ENCODE assay signal across 1 cellular context in genomic region chr11:66112041-66112491, GRCh38.
TF ChIP-seq lines count a peak whose summit lies in the region.

No MANE protein-coding gene starts in this region.

TF ChIP-seq in K562, 482 proteins besides CTCF, POLR2A, EP300 and RAD21 (continues in another document):
- TF ChIP-seq NRF1 (conservative IDR thresholded peaks at IDR 0.05 in 1 of 2, IDR thresholded peaks at IDR 0.05 in 1 of 2) (peak; percentile 33 to 36; a peak in 2 of 4 replicates), RBM17 (IDR thresholded peaks at IDR 0.05; ENCODE audit: borderline replicate concordance, low read depth, low read length) (no peak), ZNF280A (IDR thresholded peaks at IDR 0.05; ENCODE audit: low read depth, partially characterized antibody) (no peak), ATF6 (CRISPR knock-in tag; IDR thresholded peaks at IDR 0.05) (no peak), HDGF (IDR thresholded peaks at IDR 0.05) (0 out of 2 replicates have a peak, but pooled peaks have one; percentile 23), PREB (CRISPR knock-in tag; IDR thresholded peaks at IDR 0.05) (no peak), TBL1XR1 (IDR thresholded peaks at IDR 0.05; ENCODE audit: low read length in 2 of 2) (no peak), ZBTB8A (IDR thresholded peaks at IDR 0.05; ENCODE audit: partially characterized antibody) (no peak), SPI1 (IDR thresholded peaks at IDR 0.05; ENCODE audit: borderline replicate concordance, low read depth, low read length) (no peak), SMC3 (conservative IDR thresholded peaks at IDR 0.05; ENCODE audit: insufficient read depth, low read depth, low read length) (no peak), DLX4 (CRISPR knock-in tag; IDR thresholded peaks at IDR 0.05) (no peak), RB1 (IDR thresholded peaks at IDR 0.05; ENCODE audit: low read depth) (no peak), EHMT2 (IDR thresholded peaks at IDR 0.05) (no peak), FUS (optimal IDR thresholded peaks at IDR 0.05; ENCODE audit: low read depth, low read length) (no peak), ZNF830 (CRISPR knock-in tag; IDR thresholded peaks at IDR 0.05) (no peak), FOXP1 (CRISPR knock-in tag; IDR thresholded peaks at IDR 0.05) (no peak), ARID1B (IDR thresholded peaks at IDR 0.05) (no peak), E2F6 (IDR thresholded peaks at IDR 0.05; ENCODE audit: borderline replicate concordance in 1 of 2, extremely low read depth in 1 of 2, insufficient read depth in 1 of 2, insufficient read length in 1 of 2, low read depth in 1 of 2, low read length in 1 of 2, poor library complexity in 1 of 2, severe bottlenecking in 1 of 2) (peak in 1 of 2 experiments; percentile 37), IRF1 (CRISPR knock-in tag; IDR thresholded peaks at IDR 0.05; ENCODE audit: borderline replicate concordance) (no peak), GATAD2B (IDR thresholded peaks at IDR 0.05; ENCODE audit: borderline replicate concordance) (no peak), IRF9 (tag; IDR thresholded peaks at IDR 0.05) (no peak), FOXA1 (IDR thresholded peaks at IDR 0.05; ENCODE audit: borderline replicate concordance) (no peak), ZNF324 (CRISPR knock-in tag; IDR thresholded peaks at IDR 0.05) (no peak), HMG20A (CRISPR knock-in tag; conservative IDR thresholded peaks at IDR 0.05) (no peak), PTBP1 (IDR thresholded peaks at IDR 0.05; ENCODE audit: low read depth, low read length) (no peak), TOE1 (IDR thresholded peaks at IDR 0.05; ENCODE audit: borderline replicate concordance) (no peak), TOE1 (CRISPR knock-in tag; IDR thresholded peaks at IDR 0.05; ENCODE audit: borderline replicate concordance, low read depth) (no peak), L3MBTL2 (IDR thresholded peaks at IDR 0.05) (peak; percentile 89), ETS2 (tag; IDR thresholded peaks at IDR 0.05; ENCODE audit: borderline replicate concordance, poor library complexity, severe bottlenecking) (no peak), ZFP36 (IDR thresholded peaks at IDR 0.05; ENCODE audit: low read depth, low read length, partially characterized antibody) (peak; percentile 64), MAFK (IDR thresholded peaks at IDR 0.05; ENCODE audit: low read length) (no peak), MEIS2 (IDR thresholded peaks at IDR 0.05; ENCODE audit: partially characterized antibody) (peak; percentile 6), CREB3 (tag; conservative IDR thresholded peaks at IDR 0.05; ENCODE audit: low read depth) (no peak), KLF16 (IDR thresholded peaks at IDR 0.05) (no peak), FOXK2 (conservative IDR thresholded peaks at IDR 0.05 in 1 of 2, IDR thresholded peaks at IDR 0.05 in 1 of 2; ENCODE audit: low read depth in 2 of 2) (no peak), ZNF384 (IDR thresholded peaks at IDR 0.05; ENCODE audit: low read depth, low read length) (no peak), ZNF197 (CRISPR knock-in tag; IDR thresholded peaks at IDR 0.05; ENCODE audit: low read depth) (no peak), PCBP2 (IDR thresholded peaks at IDR 0.05; ENCODE audit: low read depth, low read length, poor library complexity, severe bottlenecking) (no peak), PML (IDR thresholded peaks at IDR 0.05; ENCODE audit: low read length) (no peak), HDAC3 (IDR thresholded peaks at IDR 0.05; ENCODE audit: borderline replicate concordance, partially characterized antibody) (no peak), MLX (CRISPR knock-in tag; conservative IDR thresholded peaks at IDR 0.05) (no peak), ZBTB2 (IDR thresholded peaks at IDR 0.05) (no peak), UBTF (IDR thresholded peaks at IDR 0.05; ENCODE audit: borderline replicate concordance in 1 of 2, low read depth in 2 of 2, low read length in 2 of 2) (no peak), CXXC5 (CRISPR knock-in tag; IDR thresholded peaks at IDR 0.05) (peak; percentile 56; the same call in 1 of the 2 replicates), ZNF146 (CRISPR knock-in tag; IDR thresholded peaks at IDR 0.05; ENCODE audit: unreplicated experiment) (no peak), TCFL5 (CRISPR knock-in tag; conservative IDR thresholded peaks at IDR 0.05) (no peak), RBFOX2 (IDR thresholded peaks at IDR 0.05; ENCODE audit: low read depth, low read length) (no peak), ZBTB7A (IDR thresholded peaks at IDR 0.05; ENCODE audit: borderline replicate concordance, control insufficient read depth, low read depth, low read length) (no peak), TRIM25 (IDR thresholded peaks at IDR 0.05; ENCODE audit: borderline replicate concordance) (no peak), PTTG1 (tag; IDR thresholded peaks at IDR 0.05; ENCODE audit: low read depth) (no peak), ZC3H4 (CRISPR knock-in tag; IDR thresholded peaks at IDR 0.05; ENCODE audit: borderline replicate concordance) (no peak), TCF3 (CRISPR knock-in tag; IDR thresholded peaks at IDR 0.05) (no peak), STAT5A (IDR thresholded peaks at IDR 0.05; ENCODE audit: borderline replicate concordance, low read length) (peak; percentile 12; the same call in 1 of the 2 replicates), IRF2 (CRISPR knock-in tag; IDR thresholded peaks at IDR 0.05) (no peak)
